ENCODE assay signal across 7 cellular contexts in the genomic region with DNA sequence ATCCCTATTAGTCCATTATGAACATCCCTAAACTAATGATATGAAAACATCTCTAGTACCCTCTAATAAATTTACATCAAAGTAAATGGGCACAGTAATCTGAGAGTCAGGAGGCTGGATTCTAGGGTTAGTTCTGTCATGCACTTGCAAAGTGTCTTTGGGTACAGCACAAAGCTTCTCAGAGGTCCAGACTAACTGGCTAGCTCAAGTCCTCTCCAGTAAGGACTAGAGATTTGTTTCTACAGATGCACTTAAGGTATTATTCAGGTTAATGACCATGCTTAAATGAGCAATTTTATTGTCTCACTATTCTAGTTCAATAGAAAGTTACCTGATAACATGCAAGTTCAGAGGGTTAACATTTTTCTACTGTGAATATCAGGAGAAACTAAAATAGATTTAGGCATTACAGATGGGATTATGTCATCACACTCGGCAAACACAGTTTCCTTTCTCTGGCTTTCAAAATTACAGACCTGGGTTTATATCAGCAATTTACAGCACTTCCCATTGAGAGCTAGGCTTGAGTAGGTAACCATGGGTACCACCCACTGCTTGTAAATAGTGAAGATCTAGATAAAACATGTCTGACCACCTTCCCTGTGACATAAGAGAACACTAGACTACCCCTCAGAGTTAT.
DNase-seq lines count a peak whose midpoint lies in the region; ATAC-seq and TF ChIP-seq lines count a peak whose summit lies in the region.

No MANE protein-coding gene starts in this region.

- TF ChIP-seq POLR2A in spleen (IDR thresholded peaks at IDR 0.05): no peak

- peak overlapping the region; percentile 67 for H3K27ac Mint-ChIP-seq in activated T-helper 1 cell treated with anti-CD3 and anti-CD28 coated beads, Interleukin-12 subunit alpha, Interleukin-12 subunit beta, Interleukin-2, Interleukin-4 antibody, amounts not matched to agents 30 ng/mL and 10 ng/mL and 1 ng/mL, durations not matched to agents 14 hours and 24 hours and 36 hours
- peak overlapping the region; percentile 55 for H3K27ac Mint-ChIP-seq in mesothelial cell of epicardium

- H3K4me1 Mint-ChIP-seq in activated T-helper 1 cell treated with anti-CD3 and anti-CD28 coated beads, Interleukin-12 subunit alpha, Interleukin-12 subunit beta, Interleukin-2, Interleukin-4 antibody, amounts not matched to agents 30 ng/mL and 10 ng/mL and 1 ng/mL, durations not matched to agents 14 hours and 24 hours and 36 hours (ENCODE audit: low read depth): peaks cover 47% of the 10 kb centered on the region
- H3K4me1 Mint-ChIP-seq in mesothelial cell of epicardium: peaks cover 24% of the 10 kb centered on the region

- no peak overlapping the region for H3K4me3 ChIP-seq in spleen

- no peaks in the 10 kb centered on the region for H3K9me3 Mint-ChIP-seq in activated T-helper 1 cell treated with anti-CD3 and anti-CD28 coated beads, Interleukin-12 subunit alpha, Interleukin-12 subunit beta, Interleukin-2, Interleukin-4 antibody, amounts not matched to agents 30 ng/mL and 10 ng/mL and 1 ng/mL, durations not matched to agents 14 hours and 24 hours and 36 hours
- H3K9me3 Mint-ChIP-seq in mesothelial cell of epicardium: no peaks in the 10 kb centered on the region

- no peaks in the 10 kb centered on the region for H3K27me3 ChIP-seq in spleen (replicated peaks in 1 of 7)

- no peaks in the 10 kb centered on the region for H3K9me3 ChIP-seq in spleen

- ATAC-seq in GM19023 (IDR thresholded peaks at IDR 0.05; ENCODE audit: unreplicated experiment): no peak

- H3K4me1 ChIP-seq in spleen: peaks cover 0 to 17% (median 0%) of the 10 kb centered on the region in 6 donors

- in situ Hi-C loops in GM13977 (cut with MboI; ENCODE audit: low pct_unique_long_range_greater_than_20kb, low sequenced_read_pairs, unreplicated experiment): no loop called here

- TF ChIP-seq CTCF in GM13977 (IDR thresholded peaks at IDR 0.05; ENCODE audit: extremely low read depth, insufficient read depth, missing control alignments) (no peak), mesothelial cell of epicardium (IDR thresholded peaks at IDR 0.05; ENCODE audit: unreplicated experiment) (no peak), spleen (IDR thresholded peaks at IDR 0.05 in 8 of 11, conservative IDR thresholded peaks at IDR 0.05 in 3 of 11) (no peak)

- peaks cover 7% of the 10 kb centered on the region for H3K36me3 Mint-ChIP-seq in activated T-helper 1 cell treated with anti-CD3 and anti-CD28 coated beads, Interleukin-12 subunit alpha, Interleukin-12 subunit beta, Interleukin-2, Interleukin-4 antibody, amounts not matched to agents 30 ng/mL and 10 ng/mL and 1 ng/mL, durations not matched to agents 14 hours and 24 hours and 36 hours (ENCODE audit: low read depth)
- peaks cover 2% of the 10 kb centered on the region for H3K36me3 Mint-ChIP-seq in mesothelial cell of epicardium

- WGBS in spleen, 5 donors: 14 to 24% (median 18%) methylated on average over 1 of the region's 1 CpG

- DNase-seq in GM13977 (ENCODE audit: low spot score) (peak; percentile 42), NCI-H1105 (lab: John Stamatoyannopoulos, UW) (peak; percentile 42), mesothelial cell of epicardium (ENCODE audit: low spot score in 2 of 2, unreplicated experiment in 2 of 2) (no peak), epidermal melanocyte (ENCODE audit: insufficient read length, low spot score) (no peak), spleen (no peak)
- DNase-seq in activated T-helper 1 cell treated with anti-CD3 and anti-CD28 coated beads, Interleukin-12 subunit alpha, Interleukin-12 subunit beta, Interleukin-2, Interleukin-4 antibody, amounts not matched to agents 30 ng/mL and 10 ng/mL and 1 ng/mL, durations not matched to agents 14 hours and 24 hours and 36 hours (ENCODE audit: low spot score): peak; percentile 18

- peak overlapping the region; percentile 16 for H3K4me3 Mint-ChIP-seq in activated T-helper 1 cell treated with anti-CD3 and anti-CD28 coated beads, Interleukin-12 subunit alpha, Interleukin-12 subunit beta, Interleukin-2, Interleukin-4 antibody, amounts not matched to agents 30 ng/mL and 10 ng/mL and 1 ng/mL, durations not matched to agents 14 hours and 24 hours and 36 hours
- H3K4me3 Mint-ChIP-seq in mesothelial cell of epicardium: no peak overlapping the region

- no peaks in the 10 kb centered on the region for H3K27me3 Mint-ChIP-seq in activated T-helper 1 cell treated with anti-CD3 and anti-CD28 coated beads, Interleukin-12 subunit alpha, Interleukin-12 subunit beta, Interleukin-2, Interleukin-4 antibody, amounts not matched to agents 30 ng/mL and 10 ng/mL and 1 ng/mL, durations not matched to agents 14 hours and 24 hours and 36 hours (ENCODE audit: insufficient read depth)
- no peaks in the 10 kb centered on the region for H3K27me3 Mint-ChIP-seq in mesothelial cell of epicardium (ENCODE audit: low read depth)

- peak overlapping the region in 1 of 8 donors; percentile 29 for H3K27ac ChIP-seq in spleen

- H3K36me3 ChIP-seq in spleen: no peaks in the 10 kb centered on the region

- intact Hi-C loops in activated T-helper 1 cell treated with anti-CD3 and anti-CD28 coated beads, Interleukin-12 subunit alpha, Interleukin-12 subunit beta, Interleukin-2, Interleukin-4 antibody, amounts not matched to agents 30 ng/mL and 10 ng/mL and 1 ng/mL, durations not matched to agents 14 hours and 24 hours and 36 hours (cut with micrococcal nuclease): loop anchor here (1.0 kb wide), 2 partner anchors 8 to 84 kb away; no protein-coding TSS in a partner anchor
- intact Hi-C loops in spleen (cut with DNase I; ENCODE audit: low total_unique reads): no loop called here

Comparison
In these comparisons a context has a peak if more than half of its experiments do, and no peak if none do; other contexts are left out.
1. DNase-seq: peak in GM13977 (single experiment), NCI-H1105 (single experiment) and activated T-helper 1 cell treated with anti-CD3 and anti-CD28 coated beads, Interleukin-12 subunit alpha, Interleukin-12 subunit beta, Interleukin-2, Interleukin-4 antibody, amounts not matched to agents 30 ng/mL and 10 ng/mL and 1 ng/mL, durations not matched to agents 14 hours and 24 hours and 36 hours (single experiment); none in mesothelial cell of epicardium (0 of 2), epidermal melanocyte (single experiment) and spleen (single experiment).